ENCODE assay signal across 29 cellular contexts in genomic region chr6:31187780-31188194, GRCh38. TPM values are rescaled to one million over a fixed set of nuclear protein-coding genes. Genes with fewer than 3 reads are reported as not detected.
DNase-seq lines count a peak whose midpoint lies in the region; ATAC-seq, FAIRE-seq and TF ChIP-seq lines count a peak whose summit lies in the region.
"Had no signal": no experiment of that assay in that cellular context is flagged by ENCODE, and none has a peak within 500 bp of the region (broad histone marks: within the 10 kb centered on the region; RNA-seq: fewer than 3 reads in every experiment).

No MANE protein-coding gene starts in this region.

- CTCF ChIA-PET in HepG2 (lab: Yijun Ruan, JAX; ENCODE audit: low intra/inter-chr PET ratio, low total read pairs), result no interaction called here

- ATAC-seq in heart right ventricle (no peak), HepG2 (no peak), upper lobe of right lung (peak; percentile 72)
- ATAC-seq: T-cell had no signal

- FAIRE-seq in HepG2 (lab: Jason Lieb, UNC) (no peak), GM12892 (lab: Jason Lieb, UNC) (no peak)
- FAIRE-seq: A204.1, H1 had no signal

- H3K9me3 ChIP-seq in left ventricle myocardium inferior (replicated peaks) (no peaks in the 10 kb centered on the region), heart right ventricle (no peaks in the 10 kb centered on the region), HepG2 (ENCODE audit: low read length) (no peaks in the 10 kb centered on the region), upper lobe of right lung (no peaks in the 10 kb centered on the region)
- H3K9me3 ChIP-seq: BLaER1, thyroid gland had no signal

- no peak overlapping the region for H2AFZ ChIP-seq in HepG2 (ENCODE audit: low read length)

- no peak for DNase-seq in left ventricle myocardium inferior
- no peak for DNase-seq in heart right ventricle
- DNase-seq in HepG2 (ENCODE audit: low spot score), result no peak
- DNase-seq in upper lobe of right lung, result no peak
- no peak for DNase-seq in GM12892 (ENCODE audit: insufficient read length)
- no peak for DNase-seq in NCI-H146 (lab: John Stamatoyannopoulos, UW)
- no peak for DNase-seq in COLO668 (lab: John Stamatoyannopoulos, UW; ENCODE audit: unreplicated experiment)
- DNase-seq: activated naive CD4-positive, alpha-beta T cell treated with anti-CD3 and anti-CD28 coated beads for 36 hours; activated T-cell treated with anti-CD3 and anti-CD28 coated beads, Interleukin-2, amount 50 U/mL, for 48 hours; dermis blood vessel endothelial cell; NCI-H1417 treated with DMSO at 0.1 percent for 48 hours; NCI-H2171; NCI-H526; SHP77; stimulated activated CD4-positive, alpha-beta T cell treated with anti-CD3 and anti-CD28 coated beads, Interleukin-4, amount 100 ng/mL, for 1 hour; stimulated activated naive CD4-positive, alpha-beta T cell treated with Interleukin-2 at 50 U/mL for 16 hours; T-cell; thyroid gland had no signal

- H3K36me3 ChIP-seq in left ventricle myocardium inferior (no peaks in the 10 kb centered on the region), heart right ventricle (no peaks in the 10 kb centered on the region), HepG2 (replicated peaks in 1 of 2; ENCODE audit: control insufficient read depth in 1 of 2, insufficient read depth in 2 of 2, low read length in 2 of 2) (0 out of 5 replicates have a peak, but pooled peaks cover 0 to 2% of the 10 kb centered on the region in 2 experiments), upper lobe of right lung (no peaks in the 10 kb centered on the region)
- H3K36me3 ChIP-seq: BLaER1, thyroid gland had no signal

- no peak for TF ChIP-seq RAD21 in HepG2 (CRISPR knock-in tag; IDR thresholded peaks at IDR 0.05)

- no peak overlapping the region for H3K9ac ChIP-seq in HepG2 (ENCODE audit: insufficient read depth, low read depth, low read length)
- H3K9ac ChIP-seq: BLaER1 had no signal

- POLR2A ChIA-PET in HepG2 (lab: Yijun Ruan, JAX), result interaction anchor here (1.6 to 1.8 kb wide), 2 partner anchors 29 to 42 kb away, joined by 3 to 5 read pairs; partner anchors contain the start of gene TCF19

- peak overlapping the region; percentile 94 for H3K27ac ChIP-seq in left ventricle myocardium inferior (replicated peaks)
- H3K27ac ChIP-seq in heart right ventricle, result no peak overlapping the region
- peak overlapping the region; percentile 95 for H3K27ac ChIP-seq in VCaP
- no peak overlapping the region for H3K27ac ChIP-seq in HepG2 (ENCODE audit: extremely low read length, insufficient read depth, low read length)
- no peak overlapping the region for H3K27ac ChIP-seq in upper lobe of right lung
- H3K27ac ChIP-seq: BLaER1, HL-60, thyroid gland had no signal

- in situ Hi-C loops in HepG2 (cut with HindIII; ENCODE audit: extremely low pct_ligation_motif_present, low pct_unique_long_range_greater_than_20kb), result no loop called here

- H3K4me3 ChIP-seq in left ventricle myocardium inferior (no peak overlapping the region), heart right ventricle (no peak overlapping the region), HepG2 (replicated peaks in 1 of 3; ENCODE audit: insufficient read depth in 1 of 3, low read depth in 2 of 3, low read length in 3 of 3) (no peak overlapping the region), upper lobe of right lung (no peak overlapping the region)
- H3K4me3 ChIP-seq: BLaER1, smooth muscle cell, thyroid gland had no signal

- H3K79me2 ChIP-seq in HepG2 (ENCODE audit: insufficient read depth, low read length), result peaks cover 29% of the 10 kb centered on the region

- no peak for TF ChIP-seq EP300 in HepG2 (IDR thresholded peaks at IDR 0.05; ENCODE audit: low read depth in 2 of 2, low read length in 2 of 2)
- no peak for TF ChIP-seq EP300 in HepG2 (CRISPR knock-in tag; IDR thresholded peaks at IDR 0.05; ENCODE audit: borderline replicate concordance)

- TF ChIP-seq CTCF in left ventricle myocardium inferior (IDR thresholded peaks at IDR 0.05; ENCODE audit: borderline replicate concordance) (no peak), heart right ventricle (IDR thresholded peaks at IDR 0.05) (no peak), VCaP (conservative IDR thresholded peaks at IDR 0.05) (no peak), HepG2 (CRISPR knock-in tag; IDR thresholded peaks at IDR 0.05) (no peak), upper lobe of right lung (IDR thresholded peaks at IDR 0.05) (no peak)

- BruUV-seq in HepG2 (replicated peaks; lab: Mats Ljungman, UMichigan), result no TSS peak

- TF ChIP-seq POLR2A in HepG2 (IDR thresholded peaks at IDR 0.05; ENCODE audit: insufficient read depth in 1 of 2, low read depth in 2 of 2, low read length in 2 of 2) (no peak), GM12892 (IDR thresholded peaks at IDR 0.05; ENCODE audit: low read depth, low read length) (no peak)

- H3K4me1 ChIP-seq in left ventricle myocardium inferior (peaks cover 14% of the 10 kb centered on the region), heart right ventricle (peaks cover 0 to 25% (median 2%) of the 10 kb centered on the region in 9 donors), HepG2 (ENCODE audit: insufficient read depth, low read length) (peaks cover 36% of the 10 kb centered on the region), upper lobe of right lung (no peaks in the 10 kb centered on the region)
- H3K4me1 ChIP-seq: BLaER1 had no signal

- WGBS in heart right ventricle, 2 donors, result 73 to 91% methylated on average over 5 of the region's 5 CpGs
- 91% methylated on average over 5 of the region's 5 CpGs for WGBS in HepG2 (ENCODE audit: low lambda C conversion rate)

- H3K4me2 ChIP-seq in HepG2 (ENCODE audit: low read depth, low read length), result no peak overlapping the region
- H3K4me2 ChIP-seq: BLaER1, smooth muscle cell had no signal

- H3K27me3 ChIP-seq in left ventricle myocardium inferior (ENCODE audit: low read depth), result no peaks in the 10 kb centered on the region
- H3K27me3 ChIP-seq in heart right ventricle, result no peaks in the 10 kb centered on the region
- H3K27me3 ChIP-seq in HepG2 (ENCODE audit: control insufficient read depth in 1 of 2, insufficient read depth in 2 of 2, low read length in 2 of 2), result no peaks in the 10 kb centered on the region
- H3K27me3 ChIP-seq in upper lobe of right lung, result no peaks in the 10 kb centered on the region
- H3K27me3 ChIP-seq: BLaER1, thyroid gland had no signal

- H4K20me1 ChIP-seq in HepG2 (ENCODE audit: insufficient read depth, low read length), result no peaks in the 10 kb centered on the region
- H4K20me1 ChIP-seq: BLaER1 had no signal

- intact Hi-C loops in left ventricle myocardium inferior (cut with micrococcal nuclease) (no loop called here), heart right ventricle (cut with DNase I) (loop anchor here in 2 of 10 donors (2.0 kb wide), 2 partner anchors 45 to 49 kb away; partner anchors contain the start of gene PSORS1C2 (in 1 of the 2)), HepG2 (cut with micrococcal nuclease; ENCODE audit: unreplicated experiment) (no loop called here), upper lobe of right lung (cut with DNase I) (no loop called here)

RNA-seq across cellular contexts. Expression of gene POU5F1, which starts 17.3 kb away (rescaled TPM):
- total RNA-seq in left ventricle myocardium inferior, result 0.69 TPM
- total RNA-seq in heart right ventricle, result 1 to 10 TPM in 1 of 10 donors, under 1 TPM in 8, not detected in 1; 0.29 to 1.0 (median 0.34) TPM
- 1 to 10 TPM; 1.3 to 2.0 TPM for polyA plus RNA-seq in heart right ventricle
- total RNA-seq in HepG2 (2016; rRNA removed; fragmentation: Illumina TruSeq; extraction: Trizol), result 1.2 and 2.5 TPM in 2 replicates
- total RNA-seq in HepG2 (2016; cell fraction: cytosol; rRNA removed; fragmentation: Illumina TruSeq; extraction: Trizol; ENCODE audit: low read depth), result 0.30 and 0.44 TPM in 2 replicates
- 1.5 and 3.2 TPM in 2 replicates for total RNA-seq in HepG2 (2016; cell fraction: insoluble cytoplasmic fraction; rRNA removed; fragmentation: Illumina TruSeq; extraction: Trizol)
- total RNA-seq in HepG2 (2016; cell fraction: membrane; rRNA removed; fragmentation: Illumina TruSeq; extraction: Trizol), result 0.71 and 0.79 TPM in 2 replicates
- total RNA-seq in HepG2 (2016; cell fraction: nucleus; rRNA removed; fragmentation: Illumina TruSeq; extraction: Trizol), result 3.5 and 8.6 TPM in 2 replicates
- 6.8 and 7.2 TPM in 2 replicates for polyA plus RNA-seq in HepG2 (2011; rRNA removed)
- polyA plus RNA-seq in HepG2 (2011; cell fraction: cytosol; rRNA removed), result 1.7 and 3.2 TPM in 2 replicates
- 43.4 and 68.5 TPM in 2 replicates for polyA plus RNA-seq in HepG2 (2011; cell fraction: nucleus; rRNA removed)
- 6.2 and 8.3 TPM in 2 replicates for polyA plus RNA-seq in HepG2 (2012)
- polyA plus RNA-seq in HepG2 (2016; cell fraction: cytosol; fragmentation: Illumina TruSeq; extraction: Trizol; ENCODE audit: low read depth), result 0.62 and 0.85 TPM in 2 replicates
- polyA plus RNA-seq in HepG2 (2016; cell fraction: insoluble cytoplasmic fraction; fragmentation: Illumina TruSeq; extraction: Trizol; ENCODE audit: low read depth), result 1.5 and 2.4 TPM in 2 replicates
- 0.73 and 1.5 TPM in 2 replicates for polyA plus RNA-seq in HepG2 (2016; cell fraction: membrane; fragmentation: Illumina TruSeq; extraction: Trizol; ENCODE audit: low read depth)
- 14.3 and 19.5 TPM in 2 replicates for polyA plus RNA-seq in HepG2 (2016; cell fraction: nucleus; fragmentation: Illumina TruSeq; extraction: Trizol; ENCODE audit: insufficient read depth, low read depth)
- 0.42 and 3.8 TPM in 2 replicates for polyA minus RNA-seq in HepG2 (2011; rRNA and poly(A)+ RNA removed; ENCODE audit: low replicate concordance)
- polyA minus RNA-seq in HepG2 (2011; cell fraction: cytosol; rRNA and poly(A)+ RNA removed), result 0.53 TPM in 1 of 2 replicates, not detected in the other
- 11.1 and 13.0 TPM in 2 replicates for polyA minus RNA-seq in HepG2 (2011; cell fraction: nucleus; rRNA and poly(A)+ RNA removed)
- 2.8 TPM for total RNA-seq in upper lobe of right lung
- 4.1 TPM for polyA plus RNA-seq in GM12892 (2012; ENCODE audit: missing spikeins)
- total RNA-seq: endothelial cell of umbilical vein, M059J, smooth muscle cell had no signal
- polyA plus RNA-seq: smooth muscle cell had no signal

RNA-seq across cellular contexts. Expression of gene TCF19, which starts 29.4 kb away (rescaled TPM):
- total RNA-seq in left ventricle myocardium inferior (2.8 TPM), heart right ventricle (1 to 10 TPM; 1.6 to 7.3 (median 2.4) TPM), HepG2 (2016; rRNA removed; fragmentation: Illumina TruSeq; extraction: Trizol) (20.5 and 22.2 TPM in 2 replicates), upper lobe of right lung (4.5 TPM)
- polyA plus RNA-seq in heart right ventricle (1 to 10 TPM; 2.7 to 2.9 TPM), HepG2 (2011; rRNA removed) (4.2 and 4.9 TPM in 2 replicates)
- 8.5 and 9.7 TPM in 2 replicates for total RNA-seq in HepG2 (2016; cell fraction: cytosol; rRNA removed; fragmentation: Illumina TruSeq; extraction: Trizol; ENCODE audit: low read depth)
- 17.5 and 22.8 TPM in 2 replicates for total RNA-seq in HepG2 (2016; cell fraction: insoluble cytoplasmic fraction; rRNA removed; fragmentation: Illumina TruSeq; extraction: Trizol)
- total RNA-seq in HepG2 (2016; cell fraction: membrane; rRNA removed; fragmentation: Illumina TruSeq; extraction: Trizol), result 25.7 and 29.6 TPM in 2 replicates
- total RNA-seq in HepG2 (2016; cell fraction: nucleus; rRNA removed; fragmentation: Illumina TruSeq; extraction: Trizol), result 13.6 and 14.7 TPM in 2 replicates
- 3.5 and 5.9 TPM in 2 replicates for polyA plus RNA-seq in HepG2 (2011; cell fraction: cytosol; rRNA removed)
- polyA plus RNA-seq in HepG2 (2011; cell fraction: nucleus; rRNA removed), result 10.1 and 12.2 TPM in 2 replicates
- polyA plus RNA-seq in HepG2 (2012), result 2.8 and 4.9 TPM in 2 replicates
- polyA plus RNA-seq in HepG2 (2016; cell fraction: cytosol; fragmentation: Illumina TruSeq; extraction: Trizol; ENCODE audit: low read depth), result 7.5 and 9.1 TPM in 2 replicates
- 15.0 and 17.9 TPM in 2 replicates for polyA plus RNA-seq in HepG2 (2016; cell fraction: insoluble cytoplasmic fraction; fragmentation: Illumina TruSeq; extraction: Trizol; ENCODE audit: low read depth)
- 19.5 and 20.5 TPM in 2 replicates for polyA plus RNA-seq in HepG2 (2016; cell fraction: membrane; fragmentation: Illumina TruSeq; extraction: Trizol; ENCODE audit: low read depth)
- polyA plus RNA-seq in HepG2 (2016; cell fraction: nucleus; fragmentation: Illumina TruSeq; extraction: Trizol; ENCODE audit: insufficient read depth, low read depth), result 26.3 and 27.2 TPM in 2 replicates
- polyA minus RNA-seq in HepG2 (2011; rRNA and poly(A)+ RNA removed; ENCODE audit: low replicate concordance), result 7.4 and 26.1 TPM in 2 replicates
- 2.7 and 3.3 TPM in 2 replicates for polyA minus RNA-seq in HepG2 (2011; cell fraction: cytosol; rRNA and poly(A)+ RNA removed)
- 2.6 and 3.5 TPM in 2 replicates for polyA minus RNA-seq in HepG2 (2011; cell fraction: nucleus; rRNA and poly(A)+ RNA removed)
- polyA plus RNA-seq in GM12892 (2012; ENCODE audit: missing spikeins), result 43.0 TPM

RNA-seq across cellular contexts. Expression of gene CCHCR1, which starts 30.2 kb away (rescaled TPM):
- 13.3 TPM for total RNA-seq in left ventricle myocardium inferior
- 10 to 100 TPM in 7 of 10 donors, 1 to 10 TPM in 3; 8.0 to 15.9 (median 12.5) TPM for total RNA-seq in heart right ventricle
- 10 to 100 TPM in 1 of 2 donors, 1 to 10 TPM in 1; 9.0 to 11.0 TPM for polyA plus RNA-seq in heart right ventricle
- 20.2 and 28.2 TPM in 2 replicates for total RNA-seq in HepG2 (2016; rRNA removed; fragmentation: Illumina TruSeq; extraction: Trizol)
- 5.6 and 7.6 TPM in 2 replicates for total RNA-seq in HepG2 (2016; cell fraction: cytosol; rRNA removed; fragmentation: Illumina TruSeq; extraction: Trizol; ENCODE audit: low read depth)
- 19.0 and 29.4 TPM in 2 replicates for total RNA-seq in HepG2 (2016; cell fraction: insoluble cytoplasmic fraction; rRNA removed; fragmentation: Illumina TruSeq; extraction: Trizol)
- total RNA-seq in HepG2 (2016; cell fraction: membrane; rRNA removed; fragmentation: Illumina TruSeq; extraction: Trizol), result 10.6 and 11.4 TPM in 2 replicates
- 20.5 and 26.7 TPM in 2 replicates for total RNA-seq in HepG2 (2016; cell fraction: nucleus; rRNA removed; fragmentation: Illumina TruSeq; extraction: Trizol)
- 14.6 and 17.2 TPM in 2 replicates for polyA plus RNA-seq in HepG2 (2011; rRNA removed)
- polyA plus RNA-seq in HepG2 (2011; cell fraction: cytosol; rRNA removed), result 8.4 and 14.3 TPM in 2 replicates
- polyA plus RNA-seq in HepG2 (2011; cell fraction: nucleus; rRNA removed), result 49.5 and 64.7 TPM in 2 replicates
- polyA plus RNA-seq in HepG2 (2012), result 12.0 and 18.0 TPM in 2 replicates
- polyA plus RNA-seq in HepG2 (2016; cell fraction: cytosol; fragmentation: Illumina TruSeq; extraction: Trizol; ENCODE audit: low read depth), result 2.7 and 2.8 TPM in 2 replicates
- 16.4 and 20.5 TPM in 2 replicates for polyA plus RNA-seq in HepG2 (2016; cell fraction: insoluble cytoplasmic fraction; fragmentation: Illumina TruSeq; extraction: Trizol; ENCODE audit: low read depth)
- 7.8 and 8.1 TPM in 2 replicates for polyA plus RNA-seq in HepG2 (2016; cell fraction: membrane; fragmentation: Illumina TruSeq; extraction: Trizol; ENCODE audit: low read depth)
- 72.2 and 76.1 TPM in 2 replicates for polyA plus RNA-seq in HepG2 (2016; cell fraction: nucleus; fragmentation: Illumina TruSeq; extraction: Trizol; ENCODE audit: insufficient read depth, low read depth)
- polyA minus RNA-seq in HepG2 (2011; rRNA and poly(A)+ RNA removed; ENCODE audit: low replicate concordance), result 12.4 and 20.4 TPM in 2 replicates
- polyA minus RNA-seq in HepG2 (2011; cell fraction: cytosol; rRNA and poly(A)+ RNA removed), result 3.7 and 6.5 TPM in 2 replicates
- polyA minus RNA-seq in HepG2 (2011; cell fraction: nucleus; rRNA and poly(A)+ RNA removed), result 19.4 and 23.5 TPM in 2 replicates
- total RNA-seq in upper lobe of right lung, result 12.5 TPM
- 38.9 TPM for polyA plus RNA-seq in GM12892 (2012; ENCODE audit: missing spikeins)

RNA-seq across cellular contexts. Expression of gene PSORS1C2, which starts 48.9 kb away (rescaled TPM):
- total RNA-seq in left ventricle myocardium inferior, result not detected
- not detected for total RNA-seq in heart right ventricle
- not detected for polyA plus RNA-seq in heart right ventricle
- not detected in 2 replicates for total RNA-seq in HepG2 (2016; rRNA removed; fragmentation: Illumina TruSeq; extraction: Trizol)
- not detected in 2 replicates for total RNA-seq in HepG2 (2016; cell fraction: cytosol; rRNA removed; fragmentation: Illumina TruSeq; extraction: Trizol; ENCODE audit: low read depth)
- total RNA-seq in HepG2 (2016; cell fraction: insoluble cytoplasmic fraction; rRNA removed; fragmentation: Illumina TruSeq; extraction: Trizol), result not detected in 2 replicates
- total RNA-seq in HepG2 (2016; cell fraction: membrane; rRNA removed; fragmentation: Illumina TruSeq; extraction: Trizol), result not detected in 2 replicates
- not detected in 2 replicates for total RNA-seq in HepG2 (2016; cell fraction: nucleus; rRNA removed; fragmentation: Illumina TruSeq; extraction: Trizol)
- not detected in 2 replicates for polyA plus RNA-seq in HepG2 (2011; rRNA removed)
- polyA plus RNA-seq in HepG2 (2011; cell fraction: cytosol; rRNA removed), result not detected in 2 replicates
- polyA plus RNA-seq in HepG2 (2011; cell fraction: nucleus; rRNA removed), result not detected in 2 replicates
- polyA plus RNA-seq in HepG2 (2012), result not detected in 2 replicates
- polyA plus RNA-seq in HepG2 (2016; cell fraction: cytosol; fragmentation: Illumina TruSeq; extraction: Trizol; ENCODE audit: low read depth), result not detected in 2 replicates
- not detected in 2 replicates for polyA plus RNA-seq in HepG2 (2016; cell fraction: insoluble cytoplasmic fraction; fragmentation: Illumina TruSeq; extraction: Trizol; ENCODE audit: low read depth)
- not detected in 2 replicates for polyA plus RNA-seq in HepG2 (2016; cell fraction: membrane; fragmentation: Illumina TruSeq; extraction: Trizol; ENCODE audit: low read depth)
- polyA plus RNA-seq in HepG2 (2016; cell fraction: nucleus; fragmentation: Illumina TruSeq; extraction: Trizol; ENCODE audit: insufficient read depth, low read depth), result not detected in 2 replicates
- polyA minus RNA-seq in HepG2 (2011; rRNA and poly(A)+ RNA removed; ENCODE audit: low replicate concordance), result not detected in 2 replicates
- not detected in 2 replicates for polyA minus RNA-seq in HepG2 (2011; cell fraction: cytosol; rRNA and poly(A)+ RNA removed)
- not detected in 2 replicates for polyA minus RNA-seq in HepG2 (2011; cell fraction: nucleus; rRNA and poly(A)+ RNA removed)
- total RNA-seq in upper lobe of right lung, result not detected
- not detected for polyA plus RNA-seq in GM12892 (2012; ENCODE audit: missing spikeins)
- total RNA-seq: activated CD8-positive, alpha-beta memory T cell treated with anti-CD3 and anti-CD28 coated beads for 36 hours; activated naive CD4-positive, alpha-beta T cell treated with anti-CD3 and anti-CD28 coated beads for 36 hours; cardiac septum; dermis blood vessel endothelial cell; endothelial cell of umbilical vein; H1; liver; M059J; T-cell; thyroid gland had no signal
- polyA plus RNA-seq: endothelial cell of umbilical vein, liver had no signal

Comparison
In these comparisons a context has a peak if more than half of its experiments do, and no peak if none do; other contexts are left out.
1. H3K27ac ChIP-seq: peak in left ventricle myocardium inferior (single experiment) and VCaP (single experiment); none in heart right ventricle (0 of 10), HepG2 (single experiment) and upper lobe of right lung (single experiment).